15 cellular contexts compared by ENCODE assay signal in the genomic region with DNA sequence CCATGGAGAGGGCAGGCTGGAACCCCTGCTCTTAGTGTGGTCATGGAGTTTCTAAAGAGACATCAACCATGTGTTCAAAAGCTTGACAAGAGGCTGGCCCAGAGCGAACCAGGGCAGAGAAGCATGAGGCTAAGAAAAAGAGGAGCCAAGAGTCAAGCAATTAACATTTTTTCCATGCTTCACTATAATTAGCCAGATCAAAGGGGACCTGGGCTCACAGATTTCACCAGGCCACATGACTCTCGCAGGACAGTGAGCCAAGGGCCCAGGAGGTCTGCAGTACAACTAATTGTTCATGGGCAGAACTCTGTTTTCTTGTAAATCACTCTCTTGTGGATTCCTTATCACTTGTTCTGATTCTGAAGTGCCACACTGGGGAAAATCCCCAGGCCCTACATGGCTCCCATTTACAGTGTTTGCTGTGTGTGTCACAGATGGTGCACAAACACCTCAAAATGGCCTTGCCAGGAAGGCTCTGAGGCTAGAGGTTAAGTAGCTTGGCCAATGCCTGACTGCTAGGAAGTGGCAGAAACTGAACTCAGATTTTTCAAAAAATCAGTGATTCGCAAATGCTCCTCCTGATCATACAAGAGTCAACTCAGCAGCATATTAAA.
DNase-seq lines count a peak whose midpoint lies in the region; ATAC-seq, FAIRE-seq and TF ChIP-seq lines count a peak whose summit lies in the region.
"Had no signal": no experiment of that assay in that cellular context is flagged by ENCODE, and none has a peak within 500 bp of the region (broad histone marks: within the 10 kb centered on the region; RNA-seq: fewer than 3 reads in every experiment).

No MANE protein-coding gene starts in this region.

- in situ Hi-C loops in HepG2 (cut with HindIII; ENCODE audit: extremely low pct_ligation_motif_present, low pct_unique_long_range_greater_than_20kb): no loop called here

- H3K36me3 ChIP-seq in liver (ENCODE audit: control insufficient read depth in 4 of 4, insufficient read depth in 3 of 4, low read depth in 1 of 4, low read length in 3 of 4) (no peaks in the 10 kb centered on the region), HepG2 (replicated peaks in 1 of 2; ENCODE audit: control insufficient read depth in 1 of 2, insufficient read depth in 2 of 2, low read length in 2 of 2) (no peaks in the 10 kb centered on the region), kidney (ENCODE audit: control insufficient read depth in 1 of 2, insufficient read depth in 2 of 2, low read length in 2 of 2) (no peaks in the 10 kb centered on the region)

- BruUV-seq in HepG2 (replicated peaks; lab: Mats Ljungman, UMichigan): no TSS peak

- no peak overlapping the region for H3K4me3 ChIP-seq in liver (ENCODE audit: low read depth in 1 of 3, low read length in 3 of 3)
- no peak overlapping the region for H3K4me3 ChIP-seq in HepG2 (replicated peaks in 1 of 3; ENCODE audit: insufficient read depth in 1 of 3, low read depth in 2 of 3, low read length in 3 of 3)
- H3K4me3 ChIP-seq in kidney (ENCODE audit: low read length in 2 of 2): no peak overlapping the region
- H3K4me3 ChIP-seq: coronary artery had no signal

- no peaks in the 10 kb centered on the region for H3K79me2 ChIP-seq in HepG2 (ENCODE audit: insufficient read depth, low read length)

- H3K4me2 ChIP-seq in HepG2 (ENCODE audit: low read depth, low read length): no peak overlapping the region

- H4K20me1 ChIP-seq in HepG2 (ENCODE audit: insufficient read depth, low read length): no peaks in the 10 kb centered on the region

- intact Hi-C loops in HepG2 (cut with micrococcal nuclease; ENCODE audit: unreplicated experiment): no loop called here
- intact Hi-C loops in kidney (cut with DNase I): no loop called here

- no peak for FAIRE-seq in HepG2 (lab: Jason Lieb, UNC)
- no peak for FAIRE-seq in kidney (lab: Jason Lieb, UNC)
- FAIRE-seq: GM12891, HTR-8/SVneo had no signal

- no peak for ATAC-seq in HepG2
- ATAC-seq in GM21447 (IDR thresholded peaks at IDR 0.05; ENCODE audit: unreplicated experiment): no peak

- TF ChIP-seq RAD21 in liver (IDR thresholded peaks at IDR 0.05): no peak
- TF ChIP-seq RAD21 in HepG2 (CRISPR knock-in tag; IDR thresholded peaks at IDR 0.05): no peak

- H3K27ac ChIP-seq in liver (ENCODE audit: low read depth in 1 of 2, low read length in 2 of 2): no peak overlapping the region
- no peak overlapping the region for H3K27ac ChIP-seq in HepG2 (ENCODE audit: extremely low read length, insufficient read depth, low read length)
- no peak overlapping the region for H3K27ac ChIP-seq in kidney (ENCODE audit: low read depth in 2 of 2, low read length in 2 of 2)
- H3K27ac ChIP-seq: coronary artery had no signal

- no peak for TF ChIP-seq POLR2A in HepG2 (IDR thresholded peaks at IDR 0.05; ENCODE audit: insufficient read depth in 1 of 2, low read depth in 2 of 2, low read length in 2 of 2)

- no peak for TF ChIP-seq EP300 in HepG2 (IDR thresholded peaks at IDR 0.05; ENCODE audit: low read depth in 2 of 2, low read length in 2 of 2)
- TF ChIP-seq EP300 in HepG2 (CRISPR knock-in tag; IDR thresholded peaks at IDR 0.05; ENCODE audit: borderline replicate concordance): no peak

- POLR2A ChIA-PET in HepG2 (lab: Yijun Ruan, JAX): no interaction called here

- DNase-seq in HepG2 (ENCODE audit: low spot score) (no peak), cerebellar nuclear complex (lab: John Stamatoyannopoulos, UW) (peak; percentile 10 to 36), kidney (peak; percentile 55), DMS153 treated with DMSO at 0.1 percent for 48 hours (lab: John Stamatoyannopoulos, UW; ENCODE audit: unreplicated experiment) (no peak), GM10266 (ENCODE audit: extremely low spot score) (no peak), DMS79 (lab: John Stamatoyannopoulos, UW) (no peak)
- DNase-seq: activated CD4-positive, alpha-beta T cell treated with anti-CD3 and anti-CD28 coated beads for 4 hours; activated T-cell treated with anti-CD3 and anti-CD28 coated beads for 4 hours; hippocampal formation; NCI-H524 treated with DMSO at 0.1 percent for 48 hours had no signal

- TF ChIP-seq CTCF in liver (IDR thresholded peaks at IDR 0.05; ENCODE audit: low read depth, low read length, missing input control) (no peak), HepG2 (CRISPR knock-in tag; IDR thresholded peaks at IDR 0.05) (no peak), kidney (IDR thresholded peaks at IDR 0.05; ENCODE audit: borderline replicate concordance, extremely low read depth, insufficient read depth) (no peak), GM10266 (IDR thresholded peaks at IDR 0.05; ENCODE audit: control insufficient read depth, insufficient read depth, low read depth, missing control alignments) (no peak)

- CTCF ChIA-PET in HepG2 (lab: Yijun Ruan, JAX; ENCODE audit: low intra/inter-chr PET ratio, low total read pairs): no interaction called here

- peaks cover 0 to 5% (median 1%) of the 10 kb centered on the region in 4 donors for H3K4me1 ChIP-seq in liver (ENCODE audit: control insufficient read depth in 4 of 4, insufficient read depth in 4 of 4, low read length in 3 of 4)
- peaks cover 8% of the 10 kb centered on the region; the same call in 1 of the 2 replicates for H3K4me1 ChIP-seq in HepG2 (ENCODE audit: insufficient read depth, low read length)
- no peaks in the 10 kb centered on the region for H3K4me1 ChIP-seq in kidney (ENCODE audit: control insufficient read depth in 1 of 2, insufficient read depth in 1 of 2, low read depth in 1 of 2, low read length in 2 of 2)

- no peak overlapping the region for H2AFZ ChIP-seq in HepG2 (ENCODE audit: low read length)

- H3K9me3 ChIP-seq in liver (ENCODE audit: control insufficient read depth in 4 of 4, low read length in 3 of 4) (no peaks in the 10 kb centered on the region), HepG2 (ENCODE audit: low read length) (no peaks in the 10 kb centered on the region), kidney (ENCODE audit: control insufficient read depth in 1 of 2, low read length in 2 of 2) (no peaks in the 10 kb centered on the region)

- H3K9ac ChIP-seq in liver (ENCODE audit: low read depth in 1 of 2, low read length in 2 of 2) (no peak overlapping the region), HepG2 (ENCODE audit: insufficient read depth, low read depth, low read length) (no peak overlapping the region), kidney (ENCODE audit: low read length in 2 of 2) (no peak overlapping the region)

- H3K27me3 ChIP-seq in liver (ENCODE audit: control insufficient read depth in 4 of 4, insufficient read depth in 4 of 4, low read length in 3 of 4): no peaks in the 10 kb centered on the region
- H3K27me3 ChIP-seq in HepG2 (ENCODE audit: control insufficient read depth in 1 of 2, insufficient read depth in 2 of 2, low read length in 2 of 2): no peaks in the 10 kb centered on the region

- WGBS in liver: 84% methylated on average over 3 of the region's 3 CpGs
- WGBS in HepG2 (ENCODE audit: low lambda C conversion rate): 33% methylated on average over 3 of the region's 3 CpGs

TF ChIP-seq in liver, 16 proteins besides CTCF, POLR2A, EP300 and RAD21:
- TF ChIP-seq NR2F2 (IDR thresholded peaks at IDR 0.05) (peak; percentile 32), JUND (IDR thresholded peaks at IDR 0.05) (no peak)

TF ChIP-seq in HepG2, 621 proteins besides CTCF, POLR2A, EP300 and RAD21 (continues in another document):
- TF ChIP-seq PAF1 (CRISPR knock-in tag; IDR thresholded peaks at IDR 0.05) (no peak), FOXA1 (IDR thresholded peaks at IDR 0.05) (no peak), FOXA1 (CRISPR knock-in tag; IDR thresholded peaks at IDR 0.05) (no peak), HNRNPL (IDR thresholded peaks at IDR 0.05; ENCODE audit: low read depth, low read length) (no peak), MEIS2 (CRISPR knock-in tag; IDR thresholded peaks at IDR 0.05) (no peak), ZNF614 (CRISPR knock-in tag; IDR thresholded peaks at IDR 0.05; ENCODE audit: borderline replicate concordance) (no peak)
- TF ChIP-seq, protein P1, sequence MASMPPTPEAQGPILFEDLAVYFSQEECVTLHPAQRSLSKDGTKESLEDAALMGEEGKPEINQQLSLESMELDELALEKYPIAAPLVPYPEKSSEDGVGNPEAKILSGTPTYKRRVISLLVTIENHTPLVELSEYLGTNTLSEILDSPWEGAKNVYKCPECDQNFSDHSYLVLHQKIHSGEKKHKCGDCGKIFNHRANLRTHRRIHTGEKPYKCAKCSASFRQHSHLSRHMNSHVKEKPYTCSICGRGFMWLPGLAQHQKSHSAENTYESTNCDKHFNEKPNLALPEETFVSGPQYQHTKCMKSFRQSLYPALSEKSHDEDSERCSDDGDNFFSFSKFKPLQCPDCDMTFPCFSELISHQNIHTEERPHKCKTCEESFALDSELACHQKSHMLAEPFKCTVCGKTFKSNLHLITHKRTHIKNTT (CRISPR knock-in tag; IDR thresholded peaks at IDR 0.05): no peak
- TF ChIP-seq, protein P2, sequence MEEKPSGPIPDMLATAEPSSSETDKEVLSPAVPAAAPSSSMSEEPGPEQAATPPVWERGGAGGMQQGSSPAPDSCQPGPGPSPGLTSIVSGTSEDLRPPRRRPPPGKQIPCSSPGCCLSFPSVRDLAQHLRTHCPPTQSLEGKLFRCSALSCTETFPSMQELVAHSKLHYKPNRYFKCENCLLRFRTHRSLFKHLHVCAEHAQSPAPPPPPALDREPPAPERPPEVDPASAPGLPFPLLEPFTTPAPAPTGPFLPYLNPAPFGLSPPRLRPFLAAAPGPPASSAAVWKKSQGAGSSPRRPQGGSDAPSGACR (CRISPR knock-in tag; IDR thresholded peaks at IDR 0.05): no peak

Comparison
In these comparisons a context has a peak if more than half of its experiments do, and no peak if none do; other contexts are left out.
1. DNase-seq: peak in cerebellar nuclear complex (2 of 2) and kidney (single experiment); none in HepG2 (single experiment), DMS153 treated with DMSO at 0.1 percent for 48 hours (single experiment), GM10266 (single experiment) and DMS79 (single experiment).